12 cellular contexts compared by ENCODE assay signal in genomic region chr2:128797533-128797932, GRCh38.
DNase-seq lines count a peak whose midpoint lies in the region; ATAC-seq and TF ChIP-seq lines count a peak whose summit lies in the region.
"Had no signal": no experiment of that assay in that cellular context is flagged by ENCODE, and none has a peak within 500 bp of the region (broad histone marks: within the 10 kb centered on the region; RNA-seq: fewer than 3 reads in every experiment).

No MANE protein-coding gene starts in this region.

- H3K4me1 ChIP-seq in sigmoid colon, result no peaks in the 10 kb centered on the region
- H3K4me1 ChIP-seq: Peyer's patch had no signal

- 87 to 89% methylated on average over 7 of the region's 7 CpGs for WGBS in sigmoid colon, 2 donors

- TF ChIP-seq POLR2A in sigmoid colon (IDR thresholded peaks at IDR 0.05), result no peak

- DNase-seq in sigmoid colon, result peak; percentile 7
- no peak for DNase-seq in stimulated activated CD4-positive, alpha-beta T cell treated with anti-CD3 and anti-CD28 coated beads, Interleukin-4, amount 100 ng/mL, for 24 hours
- no peak for DNase-seq in UCSD-AML1 (lab: John Stamatoyannopoulos, UW; ENCODE audit: unreplicated experiment)
- no peak for DNase-seq in SK-N-DZ (ENCODE audit: low spot score)
- DNase-seq in NCI-H524 treated with DMSO at 0.1 percent for 48 hours (lab: John Stamatoyannopoulos, UW), result no peak
- DNase-seq: activated CD4-positive, alpha-beta T cell treated with anti-CD3 and anti-CD28 coated beads for 1 hour; NCI-H226; Peyer's patch had no signal

- no peaks in the 10 kb centered on the region for H3K27me3 ChIP-seq in sigmoid colon
- H3K27me3 ChIP-seq: BLaER1 treated with 17β-estradiol and CSF1 and Interleukin-3, amounts not matched to agents 10 nM and 100 nM; Peyer's patch had no signal

- TF ChIP-seq CTCF in sigmoid colon (IDR thresholded peaks at IDR 0.05), result no peak

- no peaks in the 10 kb centered on the region for H3K36me3 ChIP-seq in sigmoid colon
- H3K36me3 ChIP-seq: BLaER1 treated with 17β-estradiol and CSF1 and Interleukin-3, amounts not matched to agents 10 nM and 100 nM; Peyer's patch had no signal

- ATAC-seq in GM19025 (IDR thresholded peaks at IDR 0.05; ENCODE audit: low read depth, unreplicated experiment) (peak; percentile 13), GM21576 (IDR thresholded peaks at IDR 0.05; ENCODE audit: unreplicated experiment) (peak; percentile 33), HG03095 (IDR thresholded peaks at IDR 0.05; ENCODE audit: unreplicated experiment) (peak; percentile 38)

- no peak overlapping the region for H3K4me3 ChIP-seq in sigmoid colon
- H3K4me3 ChIP-seq: BLaER1 treated with 17β-estradiol and CSF1 and Interleukin-3, amounts not matched to agents 10 nM and 100 nM; Peyer's patch had no signal

- no peaks in the 10 kb centered on the region for H3K9me3 ChIP-seq in sigmoid colon
- H3K9me3 ChIP-seq: BLaER1 treated with 17β-estradiol and CSF1 and Interleukin-3, amounts not matched to agents 10 nM and 100 nM; Peyer's patch had no signal

- no peak for TF ChIP-seq EP300 in sigmoid colon (IDR thresholded peaks at IDR 0.05)

- intact Hi-C loops in sigmoid colon (cut with DNase I), result no loop called here

- H3K27ac ChIP-seq in sigmoid colon, result no peak overlapping the region
- H3K27ac ChIP-seq: BLaER1 treated with 17β-estradiol and CSF1 and Interleukin-3, amounts not matched to agents 10 nM and 100 nM; Peyer's patch had no signal
